16 cellular contexts compared by ENCODE assay signal in the genomic region with DNA sequence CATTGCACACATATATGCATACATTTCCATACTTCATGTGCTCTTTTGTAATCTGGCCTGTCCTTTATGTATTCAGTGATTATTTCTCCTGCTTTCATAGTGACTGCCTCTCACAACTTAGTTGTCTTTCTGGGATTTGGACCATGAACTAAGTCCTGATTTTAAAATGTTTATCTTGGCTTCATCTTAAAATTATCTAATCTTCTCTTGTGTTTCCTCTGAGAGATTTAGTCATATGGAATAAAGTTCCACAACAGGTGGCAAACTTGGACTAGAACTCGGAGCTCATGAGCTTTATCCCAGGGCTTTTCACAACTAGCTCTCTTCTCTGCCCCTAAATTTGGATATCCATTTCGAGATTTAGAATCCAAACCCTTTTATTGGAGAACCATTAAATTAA. TPM values are rescaled to one million over a fixed set of nuclear protein-coding genes. Genes with fewer than 3 reads are reported as not detected.
DNase-seq lines count a peak whose midpoint lies in the region; ATAC-seq, FAIRE-seq and TF ChIP-seq lines count a peak whose summit lies in the region.
"Had no signal": no experiment of that assay in that cellular context is flagged by ENCODE, and none has a peak within 500 bp of the region (broad histone marks: within the 10 kb centered on the region; RNA-seq: fewer than 3 reads in every experiment).

No MANE protein-coding gene starts in this region.

- H3K36me3 ChIP-seq in right lobe of liver = peaks cover 0 to 19% (median 12%) of the 10 kb centered on the region in 4 donors

- H3K27me3 ChIP-seq in right lobe of liver = no peaks in the 10 kb centered on the region
- H3K27me3 ChIP-seq: BE2C had no signal

- H3K36me3 Mint-ChIP-seq in activated T-helper 1 cell treated with anti-CD3 and anti-CD28 coated beads, Interleukin-12 subunit alpha, Interleukin-12 subunit beta, Interleukin-2, Interleukin-4 antibody, amounts not matched to agents 30 ng/mL and 10 ng/mL and 1 ng/mL, durations not matched to agents 14 hours and 24 hours and 36 hours (ENCODE audit: low read depth) = peaks cover 29% of the 10 kb centered on the region

- DNase-seq in D721Med (ENCODE audit: insufficient read length, low spot score) (no peak), right lobe of liver (no peak), erythroblast (lab: John Stamatoyannopoulos, UW) (no peak), NCI-H524 (lab: John Stamatoyannopoulos, UW) (no peak)
- DNase-seq in activated T-helper 1 cell treated with anti-CD3 and anti-CD28 coated beads, Interleukin-12 subunit alpha, Interleukin-12 subunit beta, Interleukin-2, Interleukin-4 antibody, amounts not matched to agents 30 ng/mL and 10 ng/mL and 1 ng/mL, durations not matched to agents 14 hours and 24 hours and 36 hours (ENCODE audit: low spot score) = no peak
- no peak for DNase-seq in activated naive CD4-positive, alpha-beta T cell treated with Interleukin-2 at 50 U/mL for 16 hours
- DNase-seq: BE2C; CD8-positive, alpha-beta T cell; COR-L47; GF-D8; H7 had no signal

- H3K4me1 ChIP-seq in right lobe of liver = peaks cover 0 to 13% (median 0%) of the 10 kb centered on the region in 4 donors
- H3K4me1 ChIP-seq: A549 had no signal

- H3K4me3 Mint-ChIP-seq in activated T-helper 1 cell treated with anti-CD3 and anti-CD28 coated beads, Interleukin-12 subunit alpha, Interleukin-12 subunit beta, Interleukin-2, Interleukin-4 antibody, amounts not matched to agents 30 ng/mL and 10 ng/mL and 1 ng/mL, durations not matched to agents 14 hours and 24 hours and 36 hours = no peak overlapping the region
- H3K4me3 Mint-ChIP-seq: CD8-positive, alpha-beta T cell; GM23338; IgD-negative memory B cell had no signal

- WGBS in right lobe of liver (ENCODE audit: insufficient coverage, low coverage, low lambda C conversion rate, missing lambda C conversion rate) = 63% methylated on average over 2 of the region's 2 CpGs

- H3K4me3 ChIP-seq in right lobe of liver = no peak overlapping the region
- H3K4me3 ChIP-seq: A549, GM23338 had no signal

- intact Hi-C loops in activated T-helper 1 cell treated with anti-CD3 and anti-CD28 coated beads, Interleukin-12 subunit alpha, Interleukin-12 subunit beta, Interleukin-2, Interleukin-4 antibody, amounts not matched to agents 30 ng/mL and 10 ng/mL and 1 ng/mL, durations not matched to agents 14 hours and 24 hours and 36 hours (cut with micrococcal nuclease) = no loop called here
- intact Hi-C loops in right lobe of liver (cut with DNase I) = no loop called here

- H3K9me3 Mint-ChIP-seq in activated T-helper 1 cell treated with anti-CD3 and anti-CD28 coated beads, Interleukin-12 subunit alpha, Interleukin-12 subunit beta, Interleukin-2, Interleukin-4 antibody, amounts not matched to agents 30 ng/mL and 10 ng/mL and 1 ng/mL, durations not matched to agents 14 hours and 24 hours and 36 hours = no peaks in the 10 kb centered on the region
- H3K9me3 Mint-ChIP-seq: CD8-positive, alpha-beta T cell; IgD-negative memory B cell had no signal

- H3K4me1 Mint-ChIP-seq in activated T-helper 1 cell treated with anti-CD3 and anti-CD28 coated beads, Interleukin-12 subunit alpha, Interleukin-12 subunit beta, Interleukin-2, Interleukin-4 antibody, amounts not matched to agents 30 ng/mL and 10 ng/mL and 1 ng/mL, durations not matched to agents 14 hours and 24 hours and 36 hours (ENCODE audit: low read depth) = no peaks in the 10 kb centered on the region
- H3K4me1 Mint-ChIP-seq: GM23338 had no signal

- no peaks in the 10 kb centered on the region for H3K9me3 ChIP-seq in right lobe of liver
- H3K9me3 ChIP-seq: A549, BE2C had no signal

- peak overlapping the region; percentile 18 for H3K27ac Mint-ChIP-seq in activated T-helper 1 cell treated with anti-CD3 and anti-CD28 coated beads, Interleukin-12 subunit alpha, Interleukin-12 subunit beta, Interleukin-2, Interleukin-4 antibody, amounts not matched to agents 30 ng/mL and 10 ng/mL and 1 ng/mL, durations not matched to agents 14 hours and 24 hours and 36 hours
- H3K27ac Mint-ChIP-seq: CD8-positive, alpha-beta T cell; GM23338 had no signal

- peak; percentile 21 for FAIRE-seq in D721Med (lab: Jason Lieb, UNC)
- FAIRE-seq: A549 had no signal

- no peak for TF ChIP-seq POLR2A in right lobe of liver (IDR thresholded peaks at IDR 0.05)
- no peak for TF ChIP-seq POLR2A in erythroblast (IDR thresholded peaks at IDR 0.05; ENCODE audit: low read length)

- H3K27me3 Mint-ChIP-seq in activated T-helper 1 cell treated with anti-CD3 and anti-CD28 coated beads, Interleukin-12 subunit alpha, Interleukin-12 subunit beta, Interleukin-2, Interleukin-4 antibody, amounts not matched to agents 30 ng/mL and 10 ng/mL and 1 ng/mL, durations not matched to agents 14 hours and 24 hours and 36 hours (ENCODE audit: insufficient read depth) = no peaks in the 10 kb centered on the region
- H3K27me3 Mint-ChIP-seq: IgD-negative memory B cell had no signal

- TF ChIP-seq CTCF in 22Rv1 (IDR thresholded peaks at IDR 0.05) (no peak), D721Med (IDR thresholded peaks at IDR 0.05; ENCODE audit: insufficient read depth, missing control alignments) (no peak), right lobe of liver (IDR thresholded peaks at IDR 0.05) (no peak)

- peak; percentile 37 to 80 (median 60) for ATAC-seq in right lobe of liver
- ATAC-seq: A549; CD8-positive, alpha-beta T cell; GM23338 had no signal

- peak overlapping the region; percentile 41 for H3K27ac ChIP-seq in 22Rv1
- no peak overlapping the region for H3K27ac ChIP-seq in right lobe of liver
- H3K27ac ChIP-seq: A549, C4-2B had no signal

RNA-seq across cellular contexts. Expression of gene U2SURP, which starts 44.3 kb away (rescaled TPM):
- 186 and 205 TPM in 2 replicates for total RNA-seq in activated T-helper 1 cell treated with anti-CD3 and anti-CD28 coated beads, Interleukin-12 subunit alpha, Interleukin-12 subunit beta, Interleukin-2, Interleukin-4 antibody, amounts not matched to agents 30 ng/mL and 10 ng/mL and 1 ng/mL, durations not matched to agents 14 hours and 24 hours and 36 hours
- 10 to 100 TPM; 19.1 to 34.5 (median 26.9) TPM for total RNA-seq in right lobe of liver
